8 cellular contexts compared by ENCODE assay signal in the genomic region with DNA sequence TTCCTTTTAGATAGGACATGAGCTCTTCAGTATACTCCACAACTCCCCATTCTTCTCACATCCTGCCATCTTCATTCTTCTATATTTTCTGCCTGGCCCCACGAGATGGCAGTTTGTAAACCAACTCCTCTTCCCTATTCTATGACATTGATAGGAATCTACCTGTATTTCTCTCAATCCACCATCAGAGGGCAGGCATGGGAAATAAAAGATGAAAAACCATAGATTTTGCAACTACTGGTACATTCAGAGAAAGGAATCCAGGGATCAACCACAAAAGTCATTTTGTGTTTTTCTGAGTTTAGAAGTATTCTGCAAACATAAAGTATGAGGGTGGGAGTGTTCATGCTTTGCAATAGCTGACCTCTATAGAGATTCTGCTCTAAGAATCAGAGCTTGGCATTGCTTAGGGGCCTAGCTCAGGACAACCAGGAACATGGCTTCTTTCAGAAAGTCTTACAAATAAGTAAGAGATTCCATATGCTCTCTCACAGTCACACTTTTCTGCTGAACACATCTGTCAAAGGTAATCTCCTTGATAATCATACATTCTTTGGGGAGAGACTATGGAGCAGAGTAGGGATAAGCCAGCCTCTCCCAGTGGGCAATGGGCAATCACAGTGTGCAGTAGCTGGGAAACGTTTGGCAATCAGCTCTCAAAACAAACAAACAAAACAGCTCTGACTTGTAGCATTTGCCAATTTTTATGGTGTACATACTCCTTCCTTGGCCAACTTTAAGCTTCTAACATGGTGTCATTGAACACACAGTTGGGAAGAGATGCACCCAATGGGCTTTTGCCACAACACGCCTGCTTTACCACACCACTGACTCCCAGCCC. TPM values are rescaled to one million over a fixed set of nuclear protein-coding genes. Genes with fewer than 3 reads are reported as not detected.
DNase-seq lines count a peak whose midpoint lies in the region; ATAC-seq and TF ChIP-seq lines count a peak whose summit lies in the region.

No MANE protein-coding gene starts in this region.

- peak; percentile 83 for TF ChIP-seq RAD21 in liver (IDR thresholded peaks at IDR 0.05)

- H3K4me1 ChIP-seq in liver (ENCODE audit: control insufficient read depth in 4 of 4, insufficient read depth in 4 of 4, low read length in 3 of 4) (no peaks in the 10 kb centered on the region), vagina (no peaks in the 10 kb centered on the region)

- H3K27ac ChIP-seq in liver (ENCODE audit: low read depth in 1 of 2, low read length in 2 of 2) (no peak overlapping the region), vagina (no peak overlapping the region)

- H3K27me3 ChIP-seq in liver (ENCODE audit: control insufficient read depth in 4 of 4, insufficient read depth in 4 of 4, low read length in 3 of 4): peaks cover 0 to 10% (median 0%) of the 10 kb centered on the region in 4 donors
- H3K27me3 ChIP-seq in vagina: no peaks in the 10 kb centered on the region

- H3K36me3 Mint-ChIP-seq in central memory CD8-positive, alpha-beta T cell (ENCODE audit: insufficient read depth): no peaks in the 10 kb centered on the region

- DNase-seq in stimulated activated CD4-positive, alpha-beta T cell treated with anti-CD3 and anti-CD28 coated beads, Interleukin-4, amount 100 ng/mL, for 24 hours: peak; percentile 14
- DNase-seq in stimulated activated CD4-positive, alpha-beta T cell treated with anti-CD3 and anti-CD28 coated beads, Interleukin-1b, Interleukin-23, amount 100 ng/mL, for 48 hours: no peak
- DNase-seq in HT-29 (ENCODE audit: low spot score): peak; percentile 77
- DNase-seq in NOMO-1 (lab: John Stamatoyannopoulos, UW; ENCODE audit: unreplicated experiment in 2 of 2): peak; percentile 50 to 86
- no peak for DNase-seq in central memory CD8-positive, alpha-beta T cell (ENCODE audit: low spot score in 2 of 2)
- no peak for DNase-seq in vagina (ENCODE audit: extremely low spot score in 2 of 2)

- H3K36me3 ChIP-seq in liver (ENCODE audit: control insufficient read depth in 4 of 4, insufficient read depth in 3 of 4, low read depth in 1 of 4, low read length in 3 of 4) (no peaks in the 10 kb centered on the region), vagina (no peaks in the 10 kb centered on the region)

- peaks cover 45% of the 10 kb centered on the region for H3K27me3 Mint-ChIP-seq in central memory CD8-positive, alpha-beta T cell

- 37% methylated on average over 3 of the region's 3 CpGs for WGBS in liver

- no peak overlapping the region for H3K4me3 Mint-ChIP-seq in central memory CD8-positive, alpha-beta T cell

- H3K27ac Mint-ChIP-seq in central memory CD8-positive, alpha-beta T cell (ENCODE audit: low read depth): no peak overlapping the region

- H3K9me3 Mint-ChIP-seq in central memory CD8-positive, alpha-beta T cell: no peaks in the 10 kb centered on the region

- TF ChIP-seq POLR2A in vagina (IDR thresholded peaks at IDR 0.05): no peak

- H3K4me1 Mint-ChIP-seq in central memory CD8-positive, alpha-beta T cell: no peaks in the 10 kb centered on the region

- peak; percentile 10 for ATAC-seq in central memory CD8-positive, alpha-beta T cell (replicated peaks; ENCODE audit: extremely low read depth, poor library complexity, severe bottlenecking)
- no peak for ATAC-seq in GM18873 (IDR thresholded peaks at IDR 0.05; ENCODE audit: low FRiP score, unreplicated experiment)

- no peak overlapping the region for H3K4me3 ChIP-seq in liver (ENCODE audit: low read depth in 1 of 3, low read length in 3 of 3)
- no peak overlapping the region for H3K4me3 ChIP-seq in vagina

- intact Hi-C loops in vagina (cut with DNase I): no loop called here

- H3K9me3 ChIP-seq in liver (ENCODE audit: control insufficient read depth in 4 of 4, low read length in 3 of 4): no peaks in the 10 kb centered on the region
- no peaks in the 10 kb centered on the region for H3K9me3 ChIP-seq in vagina

- TF ChIP-seq CTCF in liver (IDR thresholded peaks at IDR 0.05; ENCODE audit: low read depth, low read length, missing input control): peak; percentile 62
- TF ChIP-seq CTCF in vagina (IDR thresholded peaks at IDR 0.05): peak in 2 of 3 experiments; percentile 7 to 38

- no peak overlapping the region for H3K9ac ChIP-seq in liver (ENCODE audit: low read depth in 1 of 2, low read length in 2 of 2)

TF ChIP-seq in liver, 16 proteins besides CTCF, POLR2A, EP300 and RAD21:
- TF ChIP-seq GABPA (IDR thresholded peaks at IDR 0.05 in 1 of 2, conservative IDR thresholded peaks at IDR 0.05 in 1 of 2): no peak
- TF ChIP-seq YY1 (IDR thresholded peaks at IDR 0.05): peak; percentile 31
- TF ChIP-seq, protein P1, sequence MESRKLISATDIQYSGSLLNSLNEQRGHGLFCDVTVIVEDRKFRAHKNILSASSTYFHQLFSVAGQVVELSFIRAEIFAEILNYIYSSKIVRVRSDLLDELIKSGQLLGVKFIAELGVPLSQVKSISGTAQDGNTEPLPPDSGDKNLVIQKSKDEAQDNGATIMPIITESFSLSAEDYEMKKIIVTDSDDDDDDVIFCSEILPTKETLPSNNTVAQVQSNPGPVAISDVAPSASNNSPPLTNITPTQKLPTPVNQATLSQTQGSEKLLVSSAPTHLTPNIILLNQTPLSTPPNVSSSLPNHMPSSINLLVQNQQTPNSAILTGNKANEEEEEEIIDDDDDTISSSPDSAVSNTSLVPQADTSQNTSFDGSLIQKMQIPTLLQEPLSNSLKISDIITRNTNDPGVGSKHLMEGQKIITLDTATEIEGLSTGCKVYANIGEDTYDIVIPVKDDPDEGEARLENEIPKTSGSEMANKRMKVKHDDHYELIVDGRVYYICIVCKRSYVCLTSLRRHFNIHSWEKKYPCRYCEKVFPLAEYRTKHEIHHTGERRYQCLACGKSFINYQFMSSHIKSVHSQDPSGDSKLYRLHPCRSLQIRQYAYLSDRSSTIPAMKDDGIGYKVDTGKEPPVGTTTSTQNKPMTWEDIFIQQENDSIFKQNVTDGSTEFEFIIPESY (IDR thresholded peaks at IDR 0.05): no peak

RNA-seq across cellular contexts. Expression of a gene that starts 43.1 kb away (rescaled TPM):
- total RNA-seq in HT-29 (2014; rRNA removed; shearing (Covaris generic)): 55.9 and 56.9 TPM in 2 replicates
- total RNA-seq in liver: 10 to 100 TPM in 1 of 2 donors, 1 to 10 TPM in 1; 5.5 to 20.5 TPM
- 1 to 10 TPM; 1.5 to 5.4 TPM for polyA plus RNA-seq in liver
- total RNA-seq in vagina: 56.0 TPM

Comparison
In these comparisons a context has a peak if more than half of its experiments do, and no peak if none do; other contexts are left out.
1. DNase-seq: peak in stimulated activated CD4-positive, alpha-beta T cell treated with anti-CD3 and anti-CD28 coated beads, Interleukin-4, amount 100 ng/mL, for 24 hours (single experiment), HT-29 (single experiment) and NOMO-1 (2 of 2); none in stimulated activated CD4-positive, alpha-beta T cell treated with anti-CD3 and anti-CD28 coated beads, Interleukin-1b, Interleukin-23, amount 100 ng/mL, for 48 hours (single experiment), central memory CD8-positive, alpha-beta T cell (0 of 2) and vagina (0 of 2).